19 cellular contexts compared by ENCODE assay signal in the genomic region with DNA sequence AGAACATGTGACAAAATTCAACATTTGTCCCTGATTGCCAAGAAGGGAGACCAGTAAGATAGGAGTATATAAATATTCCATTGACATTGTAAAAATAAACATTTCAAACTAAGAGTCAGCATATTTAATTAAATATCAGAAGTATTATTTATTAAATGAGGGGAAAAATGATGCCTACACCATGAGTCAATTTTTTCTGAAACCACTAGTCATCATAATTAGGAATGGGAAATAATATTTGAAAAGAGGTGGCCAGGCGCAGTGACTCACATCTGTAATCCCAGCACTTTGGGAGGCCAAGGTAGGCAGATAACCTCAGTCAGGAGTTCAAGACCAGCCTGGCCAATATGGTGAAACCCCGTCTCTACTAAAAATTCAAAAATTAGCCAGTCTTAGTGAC. TPM values are rescaled to one million over a fixed set of nuclear protein-coding genes. Genes with fewer than 3 reads are reported as not detected.
A peak's percentile ranks its signal among the peaks of the same experiment; 100 is the strongest.
DNase-seq lines count a peak whose midpoint lies in the region; TF ChIP-seq lines count a peak whose summit lies in the region.
"Had no signal": no experiment of that assay in that cellular context is flagged by ENCODE, and none has a peak within 500 bp of the region (broad histone marks: within the 10 kb centered on the region; RNA-seq: fewer than 3 reads in every experiment).

No MANE protein-coding gene starts in this region.

- in situ Hi-C loops in mammary epithelial cell (cut with MboI; ENCODE audit: low sequenced_read_pairs in 2 of 2): no loop called here

- peaks cover 16% of the 10 kb centered on the region for H3K4me1 Mint-ChIP-seq in MCF 10A (ENCODE audit: insufficient read depth, unreplicated experiment)

- H3F3A ChIP-seq in smooth muscle cell (ENCODE audit: low read depth): peaks cover 15% of the 10 kb centered on the region

- H3K4me2 ChIP-seq in mammary epithelial cell (ENCODE audit: insufficient read depth, low read depth, low read length) (no peak overlapping the region), smooth muscle cell (peak overlapping the region; percentile 59)

- POLR2A ChIA-PET in MCF 10A (lab: Yijun Ruan, JAX): no interaction called here

- H3K4me3 Mint-ChIP-seq in MCF 10A (ENCODE audit: unreplicated experiment): no peak overlapping the region

- H2AFZ ChIP-seq in mammary epithelial cell (ENCODE audit: low read depth, low read length) (no peak overlapping the region), smooth muscle cell (ENCODE audit: low read depth) (no peak overlapping the region)

- BruUV-seq in mammary epithelial cell (replicated peaks; lab: Mats Ljungman, UMichigan) (no TSS peak), MCF 10A (replicated peaks; lab: Mats Ljungman, UMichigan) (no TSS peak)

- H3K4me1 ChIP-seq in mammary epithelial cell (ENCODE audit: insufficient read depth, low read length): peaks cover 17% of the 10 kb centered on the region
- peaks cover 24% of the 10 kb centered on the region for H3K4me1 ChIP-seq in SJSA1 (replicated peaks)
- peaks cover 11% of the 10 kb centered on the region for H3K4me1 ChIP-seq in smooth muscle cell (ENCODE audit: low read depth)
- H3K4me1 ChIP-seq: Caco-2 had no signal

- 96% methylated on average over 2 of the region's 2 CpGs for WGBS in mammary epithelial cell (ENCODE audit: low coverage, missing lambda C conversion rate)
- WGBS in smooth muscle cell (ENCODE audit: low lambda C conversion rate): 92% methylated on average over 2 of the region's 2 CpGs

- CTCF ChIA-PET in mammary epithelial cell (lab: Charles Lee; ENCODE audit: low non-redundant PET) (no interaction called here), MCF 10A (lab: Yijun Ruan, JAX) (no interaction called here)

- dilution Hi-C loops in mammary epithelial cell (cut with HindIII; ENCODE audit: low sequenced_read_pairs): no loop called here

- no peaks in the 10 kb centered on the region for H3K27me3 Mint-ChIP-seq in MCF 10A (ENCODE audit: insufficient read depth, unreplicated experiment)

- H3K27ac Mint-ChIP-seq in MCF 10A (ENCODE audit: low read depth, unreplicated experiment): no peak overlapping the region

- DNase-seq in mammary epithelial cell (peak; percentile 32), MCF 10A (ENCODE audit: unreplicated experiment) (no peak), SJSA1 (ENCODE audit: low read depth in 1 of 2, low spot score in 2 of 2) (peak in 1 of 2 experiments; percentile 18), epithelial cell of esophagus (ENCODE audit: low read depth) (peak; percentile 17), smooth muscle cell (lab: John Stamatoyannopoulos, UW; ENCODE audit: unreplicated experiment) (no peak), NCI-H2196 treated with DMSO at 0.1 percent for 48 hours (lab: John Stamatoyannopoulos, UW; ENCODE audit: unreplicated experiment) (no peak), cerebellar nuclear complex (lab: John Stamatoyannopoulos, UW) (no peak), KG1 (lab: John Stamatoyannopoulos, UW) (no peak)
- DNase-seq: Caco-2, GF-D8, Kasumi-1, MV-4-11, NCI-H1436, NCI-H2081, NCI-H524 treated with DMSO at 0.1 percent for 48 hours had no signal

- H3K79me2 ChIP-seq in mammary epithelial cell (ENCODE audit: insufficient read depth, low read length) (no peaks in the 10 kb centered on the region), smooth muscle cell (ENCODE audit: low read depth) (no peaks in the 10 kb centered on the region)

- H3K27ac ChIP-seq in mammary epithelial cell (ENCODE audit: insufficient read depth, low read depth, low read length): no peak overlapping the region
- H3K27ac ChIP-seq in SJSA1: peak overlapping the region; percentile 33; the same call in 1 of the 2 replicates
- peak overlapping the region; percentile 79 for H3K27ac ChIP-seq in smooth muscle cell (ENCODE audit: low read depth)
- H3K27ac ChIP-seq: 22Rv1, C4-2B had no signal

- intact Hi-C loops in mammary epithelial cell (cut with micrococcal nuclease) (no loop called here), MCF 10A (cut with micrococcal nuclease) (no loop called here)

- no peaks in the 10 kb centered on the region for H4K20me1 ChIP-seq in mammary epithelial cell (ENCODE audit: insufficient read depth, low read length)
- no peaks in the 10 kb centered on the region for H4K20me1 ChIP-seq in smooth muscle cell (ENCODE audit: low read depth)

- no peak for TF ChIP-seq CTCF in mammary epithelial cell (conservative IDR thresholded peaks at IDR 0.05 in 1 of 2, IDR thresholded peaks at IDR 0.05 in 1 of 2; ENCODE audit: extremely low read depth in 1 of 2, insufficient read depth in 1 of 2, low read depth in 1 of 2, low read length in 2 of 2)
- no peak for TF ChIP-seq CTCF in MCF 10A (IDR thresholded peaks at IDR 0.05; ENCODE audit: unreplicated experiment)
- no peak for TF ChIP-seq CTCF in epithelial cell of esophagus (IDR thresholded peaks at IDR 0.05; ENCODE audit: insufficient read depth, low read depth, low read length, missing control alignments)
- no peak for TF ChIP-seq CTCF in smooth muscle cell (IDR thresholded peaks at IDR 0.05; ENCODE audit: borderline replicate concordance, insufficient read depth, poor library complexity, severe bottlenecking)

- H3K9me3 ChIP-seq in mammary epithelial cell (replicated peaks; ENCODE audit: insufficient read depth, low read length): no peaks in the 10 kb centered on the region
- H3K9me3 ChIP-seq in SJSA1 (replicated peaks): no peaks in the 10 kb centered on the region
- H3K9me3 ChIP-seq in smooth muscle cell (replicated peaks; ENCODE audit: low read depth): no peaks in the 10 kb centered on the region
- H3K9me3 ChIP-seq: Caco-2 had no signal

- H3K27me3 ChIP-seq in mammary epithelial cell (ENCODE audit: insufficient read depth, low read length) (no peaks in the 10 kb centered on the region), SJSA1 (replicated peaks) (no peaks in the 10 kb centered on the region), smooth muscle cell (ENCODE audit: low read depth) (no peaks in the 10 kb centered on the region)

- H3K4me3 ChIP-seq in mammary epithelial cell (replicated peaks in 1 of 3; ENCODE audit: insufficient read depth in 1 of 3, low read depth in 2 of 3, low read length in 3 of 3) (no peak overlapping the region), SJSA1 (no peak overlapping the region), epithelial cell of esophagus (ENCODE audit: low read length) (no peak overlapping the region), smooth muscle cell (no peak overlapping the region)

- H3K36me3 Mint-ChIP-seq in MCF 10A (ENCODE audit: insufficient read depth, unreplicated experiment): peaks cover 35% of the 10 kb centered on the region

- no peaks in the 10 kb centered on the region for H3K9me3 Mint-ChIP-seq in MCF 10A (ENCODE audit: unreplicated experiment)

- H3K9ac ChIP-seq in mammary epithelial cell (ENCODE audit: insufficient read depth, low read length) (no peak overlapping the region), smooth muscle cell (ENCODE audit: low read depth) (no peak overlapping the region)

- H3K36me3 ChIP-seq in mammary epithelial cell (ENCODE audit: insufficient read depth, low read length) (peaks cover 6% of the 10 kb centered on the region), SJSA1 (peaks cover 32% of the 10 kb centered on the region), smooth muscle cell (ENCODE audit: low read depth) (no peaks in the 10 kb centered on the region)

RNA-seq across cellular contexts. Expression of a gene that starts 2.1 kb away (rescaled TPM):
- total RNA-seq in mammary epithelial cell (1 to 10 TPM; 2.7 to 2.8 TPM), MCF 10A (2022) (2.1 and 4.8 TPM in 2 replicates), smooth muscle cell (0.27 and 2.6 TPM in 2 replicates)
- polyA plus RNA-seq in mammary epithelial cell (1.5 TPM), smooth muscle cell (2.5 and 2.6 TPM in 2 replicates)
- not detected for polyA minus RNA-seq in mammary epithelial cell
- total RNA-seq in SJSA1 (2014; rRNA removed; shearing (Covaris generic)): 3.5 and 5.4 TPM in 2 replicates

RNA-seq across cellular contexts. Expression of a gene that starts 10.9 kb away (rescaled TPM):
- total RNA-seq in mammary epithelial cell (not detected), MCF 10A (2022) (not detected in 2 replicates), smooth muscle cell (not detected in 2 replicates)
- polyA plus RNA-seq in mammary epithelial cell (0.08 TPM), smooth muscle cell (0.60 TPM in 1 of 2 replicates, not detected in the other)
- not detected for polyA minus RNA-seq in mammary epithelial cell
- 1.6 TPM in 1 of 2 replicates, not detected in the other for total RNA-seq in SJSA1 (2014; rRNA removed; shearing (Covaris generic))
- total RNA-seq: Caco-2, H4, RPMI7951 had no signal

RNA-seq across cellular contexts. Expression of a gene that starts 16.0 kb away (rescaled TPM):
- 10 to 100 TPM; 26.8 to 46.6 TPM for total RNA-seq in mammary epithelial cell
- 108 TPM for polyA plus RNA-seq in mammary epithelial cell
- 17.3 TPM for polyA minus RNA-seq in mammary epithelial cell
- 41.3 and 57.8 TPM in 2 replicates for total RNA-seq in MCF 10A (2022)
- total RNA-seq in SJSA1 (2014; rRNA removed; shearing (Covaris generic)): 124 and 134 TPM in 2 replicates
- 49.4 and 78.1 TPM in 2 replicates for total RNA-seq in smooth muscle cell
- 61.5 and 68.4 TPM in 2 replicates for polyA plus RNA-seq in smooth muscle cell

RNA-seq across cellular contexts. Expression of a gene that starts 18.4 kb away (rescaled TPM):
- total RNA-seq in mammary epithelial cell (10 to 100 TPM; 34.4 to 41.2 TPM), MCF 10A (2022) (31.2 and 38.2 TPM in 2 replicates), smooth muscle cell (9.7 and 10.8 TPM in 2 replicates)
- polyA plus RNA-seq in mammary epithelial cell (15.7 TPM), smooth muscle cell (6.4 and 7.3 TPM in 2 replicates)
- polyA minus RNA-seq in mammary epithelial cell: 26.2 TPM
- 26.2 and 28.9 TPM in 2 replicates for total RNA-seq in SJSA1 (2014; rRNA removed; shearing (Covaris generic))

RNA-seq across cellular contexts. Expression of a gene that starts 36.1 kb away (rescaled TPM):
- 10 to 100 TPM; 18.8 to 40.7 TPM for total RNA-seq in mammary epithelial cell
- 23.8 TPM for polyA plus RNA-seq in mammary epithelial cell
- 20.4 TPM for polyA minus RNA-seq in mammary epithelial cell
- total RNA-seq in MCF 10A (2022): 4.3 and 5.7 TPM in 2 replicates
- 13.6 and 18.9 TPM in 2 replicates for total RNA-seq in SJSA1 (2014; rRNA removed; shearing (Covaris generic))
- 21.8 and 36.6 TPM in 2 replicates for total RNA-seq in smooth muscle cell
- 57.3 and 57.8 TPM in 2 replicates for polyA plus RNA-seq in smooth muscle cell

Comparison
In these comparisons a context has a peak if more than half of its experiments do, and no peak if none do; other contexts are left out.
1. DNase-seq: peak in mammary epithelial cell (single experiment) and epithelial cell of esophagus (single experiment); none in MCF 10A (single experiment), smooth muscle cell (single experiment), NCI-H2196 treated with DMSO at 0.1 percent for 48 hours (single experiment), cerebellar nuclear complex (0 of 2) and KG1 (single experiment).